15 cellular contexts compared by ENCODE assay signal in genomic region chr9:26271495-26272122, GRCh38.
"Had no signal": no experiment of that assay in that cellular context is flagged by ENCODE, and none has a peak within 500 bp of the region (broad histone marks: within the 10 kb centered on the region; RNA-seq: fewer than 3 reads in every experiment).

No MANE protein-coding gene starts in this region.

- H3K36me3 ChIP-seq: ascending aorta, esophagus squamous epithelium, heart right ventricle, prostate gland, spleen, tibial nerve had no signal

- H3K27me3 ChIP-seq: ascending aorta, esophagus squamous epithelium, heart right ventricle, spleen, tibial nerve had no signal

- H3K4me1 ChIP-seq: ascending aorta, esophagus squamous epithelium, heart right ventricle, prostate gland, spleen, tibial nerve had no signal

- ATAC-seq: activated T-cell treated with anti-CD3 and anti-CD28 coated beads, Interleukin-2, amount 50 U/mL, for 72 hours; heart right ventricle; sciatic nerve; stimulated activated naive B cell treated with anti-CD40 and anti-IgM and Interleukin-4, amounts not matched to agents 10 μg/mL and 1 μg/mL and 100 μg/mL, for 72 hours had no signal

- H3K4me3 ChIP-seq: ascending aorta, esophagus squamous epithelium, heart right ventricle, prostate gland, spleen, tibial nerve had no signal

- DNase-seq: activated CD4-positive, alpha-beta memory T cell treated with anti-CD3 and anti-CD28 coated beads for 36 hours; activated CD4-positive, alpha-beta T cell treated with anti-CD3 and anti-CD28 coated beads for 1 hour; activated gamma-delta T cell treated with Interleukin-2 at 50 U/mL for 16 hours; activated T-cell treated with anti-CD3 and anti-CD28 coated beads, Interleukin-2, amount 50 U/mL, for 72 hours; esophagus squamous epithelium; heart right ventricle; nephron progenitor cell; spleen; stimulated activated CD4-positive, alpha-beta T cell treated with anti-CD3 and anti-CD28 coated beads, Interleukin-1b, Interleukin-23, amount 100 ng/mL, for 48 hours; stimulated activated naive B cell treated with anti-CD40 and anti-IgM and Interleukin-4, amounts not matched to agents 10 μg/mL and 1 μg/mL and 100 μg/mL, for 72 hours had no signal

- H3K36me3 Mint-ChIP-seq: activated CD4-positive, alpha-beta memory T cell treated with anti-CD3 and anti-CD28 coated beads for 36 hours; stimulated activated naive B cell treated with anti-CD40 and anti-IgM and Interleukin-4, amounts not matched to agents 10 μg/mL and 1 μg/mL and 100 μg/mL, for 72 hours had no signal

- H3K4me1 Mint-ChIP-seq: nephron progenitor cell; stimulated activated naive B cell treated with anti-CD40 and anti-IgM and Interleukin-4, amounts not matched to agents 10 μg/mL and 1 μg/mL and 100 μg/mL, for 72 hours had no signal

- H3K27ac Mint-ChIP-seq: activated CD4-positive, alpha-beta memory T cell treated with anti-CD3 and anti-CD28 coated beads for 36 hours; activated T-cell treated with anti-CD3 and anti-CD28 coated beads, Interleukin-2, amount 50 U/mL, for 72 hours; nephron progenitor cell; stimulated activated naive B cell treated with anti-CD40 and anti-IgM and Interleukin-4, amounts not matched to agents 10 μg/mL and 1 μg/mL and 100 μg/mL, for 72 hours; T-helper 2 cell treated with Interferon-gamma antibody and Interleukin-4, amounts not matched to agents 5 μg/mL and 100 μg/mL, for 36 hours had no signal

- H3K27ac ChIP-seq: ascending aorta, esophagus squamous epithelium, heart right ventricle, prostate gland, spleen, tibial nerve had no signal

- H3K9me3 ChIP-seq: ascending aorta, esophagus squamous epithelium, heart right ventricle, prostate gland, spleen, tibial nerve had no signal

- H3K9me3 Mint-ChIP-seq: nephron progenitor cell; stimulated activated naive B cell treated with anti-CD40 and anti-IgM and Interleukin-4, amounts not matched to agents 10 μg/mL and 1 μg/mL and 100 μg/mL, for 72 hours had no signal

- H3K4me3 Mint-ChIP-seq: activated CD4-positive, alpha-beta memory T cell treated with anti-CD3 and anti-CD28 coated beads for 36 hours; activated T-cell treated with anti-CD3 and anti-CD28 coated beads, Interleukin-2, amount 50 U/mL, for 72 hours; nephron progenitor cell; stimulated activated naive B cell treated with anti-CD40 and anti-IgM and Interleukin-4, amounts not matched to agents 10 μg/mL and 1 μg/mL and 100 μg/mL, for 72 hours; T-helper 2 cell treated with Interferon-gamma antibody and Interleukin-4, amounts not matched to agents 5 μg/mL and 100 μg/mL, for 36 hours had no signal

- H3K27me3 Mint-ChIP-seq: activated CD4-positive, alpha-beta memory T cell treated with anti-CD3 and anti-CD28 coated beads for 36 hours; stimulated activated naive B cell treated with anti-CD40 and anti-IgM and Interleukin-4, amounts not matched to agents 10 μg/mL and 1 μg/mL and 100 μg/mL, for 72 hours had no signal
